Comparison of ENCODE assay signal across 1 cellular context in genomic region chr7:620885-621284, GRCh38.
TF ChIP-seq lines count a peak whose summit lies in the region.

No MANE protein-coding gene starts in this region.

TF ChIP-seq in HEK293, 187 proteins besides CTCF, POLR2A, EP300 and RAD21 (continued from another document):
- no peak for TF ChIP-seq ZNF692 (tag by site-specific recombination; IDR thresholded peaks at IDR 0.05)
